ENCODE assay signal across 13 cellular contexts in genomic region chr3:161649900-161650484, GRCh38.
DNase-seq lines count a peak whose midpoint lies in the region; ATAC-seq and TF ChIP-seq lines count a peak whose summit lies in the region.
"Had no signal": no experiment of that assay in that cellular context is flagged by ENCODE, and none has a peak within 500 bp of the region (broad histone marks: within the 10 kb centered on the region; RNA-seq: fewer than 3 reads in every experiment).

No MANE protein-coding gene starts in this region.

- H3K27ac Mint-ChIP-seq in CD14-positive monocyte: no peak overlapping the region
- no peak overlapping the region for H3K27ac Mint-ChIP-seq in activated CD4-positive, alpha-beta T cell treated with anti-CD3 and anti-CD28 coated beads for 36 hours

- H4K20me1 ChIP-seq in hepatocyte (ENCODE audit: insufficient read depth, poor library complexity, severe bottlenecking): no peaks in the 10 kb centered on the region

- H3K36me3 ChIP-seq in A673 (ENCODE audit: insufficient read depth, low read length, poor library complexity, severe bottlenecking) (no peaks in the 10 kb centered on the region), SK-N-MC (ENCODE audit: insufficient read depth, low read length) (no peaks in the 10 kb centered on the region), hepatocyte (replicated peaks; ENCODE audit: insufficient read depth, low read depth) (no peaks in the 10 kb centered on the region)

- CTCF ChIA-PET in A673 (lab: Charles Lee): no interaction called here
- CTCF ChIA-PET in activated CD4-positive, alpha-beta T cell treated with anti-CD3 and anti-CD28 coated beads for 36 hours (lab: Charles Lee): no interaction called here

- H3K4me1 Mint-ChIP-seq in CD14-positive monocyte: no peaks in the 10 kb centered on the region
- H3K4me1 Mint-ChIP-seq in activated CD4-positive, alpha-beta T cell treated with anti-CD3 and anti-CD28 coated beads for 36 hours: no peaks in the 10 kb centered on the region

- no peak overlapping the region for H3K4me2 ChIP-seq in hepatocyte

- peaks cover 0 to 6% (median 0%) of the 10 kb centered on the region in 7 donors for H3K9me3 Mint-ChIP-seq in CD14-positive monocyte
- no peaks in the 10 kb centered on the region for H3K9me3 Mint-ChIP-seq in activated CD4-positive, alpha-beta T cell treated with anti-CD3 and anti-CD28 coated beads for 36 hours (ENCODE audit: low read depth)

- H3K27ac ChIP-seq in A673 (ENCODE audit: low read depth, low read length, poor library complexity, severe bottlenecking) (no peak overlapping the region), SK-N-MC (peak overlapping the region; percentile 32; the same call in 1 of the 2 replicates), hepatocyte (no peak overlapping the region)

- H3K4me3 ChIP-seq in A673 (ENCODE audit: low read depth, low read length, poor library complexity, severe bottlenecking) (no peak overlapping the region), SK-N-MC (peak overlapping the region; percentile 36), hepatocyte (no peak overlapping the region)

- no peaks in the 10 kb centered on the region for H3K27me3 Mint-ChIP-seq in CD14-positive monocyte (ENCODE audit: low read depth in 3 of 3)
- H3K27me3 Mint-ChIP-seq in activated CD4-positive, alpha-beta T cell treated with anti-CD3 and anti-CD28 coated beads for 36 hours: no peaks in the 10 kb centered on the region

- peak; percentile 55 for ATAC-seq in HG03159 (IDR thresholded peaks at IDR 0.05; ENCODE audit: unreplicated experiment)
- ATAC-seq in activated CD4-positive, alpha-beta T cell treated with anti-CD3 and anti-CD28 coated beads for 36 hours: no peak

- H2AFZ ChIP-seq in hepatocyte: no peak overlapping the region

- DNase-seq in A673 (ENCODE audit: low spot score): peak; percentile 4
- peak; percentile 42 for DNase-seq in SK-N-MC (ENCODE audit: low read depth, low spot score)
- peak; percentile 5 for DNase-seq in hepatocyte (ENCODE audit: low spot score)
- no peak for DNase-seq in CD14-positive monocyte (ENCODE audit: low spot score)
- DNase-seq in stimulated activated CD8-positive, alpha-beta memory T cell treated with anti-CD3 and anti-CD28 coated beads, Interleukin-4, amount 100 ng/mL, for 48 hours: no peak
- no peak for DNase-seq in activated CD4-positive, alpha-beta T cell treated with anti-CD3 and anti-CD28 coated beads for 36 hours
- no peak for DNase-seq in NCI-H2029 (lab: John Stamatoyannopoulos, UW)
- DNase-seq: Caco-2, H9, NCI-H146, NCI-H345, NCI-H748 treated with DMSO at 0.1 percent for 48 hours had no signal

- intact Hi-C loops in A673 (cut with micrococcal nuclease; ENCODE audit: unreplicated experiment) (no loop called here), CD14-positive monocyte (cut with micrococcal nuclease) (no loop called here)
- intact Hi-C loops in activated CD4-positive, alpha-beta T cell treated with anti-CD3 and anti-CD28 coated beads for 36 hours (cut with DNase I, micrococcal nuclease): no loop called here

- H3K4me1 ChIP-seq in A673 (ENCODE audit: insufficient read depth, low read length, poor library complexity, severe bottlenecking) (peaks cover 6% of the 10 kb centered on the region), hepatocyte (ENCODE audit: insufficient read depth) (peaks cover 11% of the 10 kb centered on the region)
- H3K4me1 ChIP-seq: Caco-2 had no signal

- POLR2A ChIA-PET in A673 (lab: Charles Lee; ENCODE audit: low non-redundant PET): no interaction called here
- POLR2A ChIA-PET in activated CD4-positive, alpha-beta T cell treated with anti-CD3 and anti-CD28 coated beads for 36 hours (lab: Charles Lee): no interaction called here

- H3K27me3 ChIP-seq in A673 (replicated peaks; ENCODE audit: insufficient read depth, low read depth, low read length, poor library complexity) (no peaks in the 10 kb centered on the region), hepatocyte (no peaks in the 10 kb centered on the region)

- H3K9me3 ChIP-seq in A673 (ENCODE audit: low read depth, low read length, poor library complexity, severe bottlenecking) (no peaks in the 10 kb centered on the region), SK-N-MC (ENCODE audit: low read depth, low read length) (no peaks in the 10 kb centered on the region), hepatocyte (ENCODE audit: low read depth) (no peaks in the 10 kb centered on the region)
- H3K9me3 ChIP-seq: Caco-2 had no signal

- TF ChIP-seq CTCF in A673 (conservative IDR thresholded peaks at IDR 0.05; ENCODE audit: low read depth, low read length) (no peak), hepatocyte (IDR thresholded peaks at IDR 0.05; ENCODE audit: poor library complexity) (no peak), CD14-positive monocyte (IDR thresholded peaks at IDR 0.05) (no peak)

- H3K9ac ChIP-seq in SK-N-MC (ENCODE audit: insufficient read length): no peak overlapping the region

- H3K9me2 ChIP-seq in hepatocyte (replicated peaks; ENCODE audit: insufficient read depth): no peaks in the 10 kb centered on the region

- no peaks in the 10 kb centered on the region for H3K79me2 ChIP-seq in hepatocyte

- H3K4me3 Mint-ChIP-seq in CD14-positive monocyte: no peak overlapping the region
- no peak overlapping the region for H3K4me3 Mint-ChIP-seq in activated CD4-positive, alpha-beta T cell treated with anti-CD3 and anti-CD28 coated beads for 36 hours
- H3K4me3 Mint-ChIP-seq: H9 had no signal

- BruUV-seq in A673 (replicated peaks; lab: Mats Ljungman, UMichigan): no TSS peak

- H3K36me3 Mint-ChIP-seq in CD14-positive monocyte: no peaks in the 10 kb centered on the region
- no peaks in the 10 kb centered on the region for H3K36me3 Mint-ChIP-seq in activated CD4-positive, alpha-beta T cell treated with anti-CD3 and anti-CD28 coated beads for 36 hours (ENCODE audit: low read depth)

- WGBS in hepatocyte (ENCODE audit: low lambda C conversion rate, missing lambda C conversion rate): 49% methylated on average over 3 of the region's 3 CpGs

Comparison
In these comparisons a context has a peak if more than half of its experiments do, and no peak if none do; other contexts are left out.
1. DNase-seq: peak in A673 (single experiment), SK-N-MC (single experiment) and hepatocyte (single experiment); none in CD14-positive monocyte (single experiment), stimulated activated CD8-positive, alpha-beta memory T cell treated with anti-CD3 and anti-CD28 coated beads, Interleukin-4, amount 100 ng/mL, for 48 hours (single experiment), activated CD4-positive, alpha-beta T cell treated with anti-CD3 and anti-CD28 coated beads for 36 hours (single experiment) and NCI-H2029 (single experiment).